8 cellular contexts compared by ENCODE assay signal in the genomic region with DNA sequence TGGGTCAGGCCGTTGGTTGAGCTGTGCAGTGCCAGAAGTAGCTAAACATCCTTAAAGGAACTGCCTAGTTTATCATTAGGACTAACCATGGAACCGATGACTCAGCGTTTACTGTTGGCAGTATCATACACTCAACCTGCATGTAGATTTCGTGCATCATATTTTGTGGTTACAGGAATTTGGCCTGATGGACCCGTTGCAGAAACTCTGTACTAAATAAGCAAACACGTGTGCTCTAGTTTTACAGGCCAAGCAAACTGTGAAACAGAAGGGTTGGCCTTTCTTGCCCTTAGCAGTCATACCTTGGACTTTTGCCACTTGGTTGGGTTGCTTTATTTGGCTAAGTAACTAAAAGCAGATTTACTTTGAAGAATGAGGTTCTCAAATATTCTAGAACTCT.
DNase-seq lines count a peak whose midpoint lies in the region; ATAC-seq and TF ChIP-seq lines count a peak whose summit lies in the region.

No MANE protein-coding gene starts in this region.

- H3K36me3 ChIP-seq in ACC112 (ENCODE audit: insufficient read depth, low read length), result peaks cover 8% of the 10 kb centered on the region

- no peak for ATAC-seq in GM18502 (IDR thresholded peaks at IDR 0.05; ENCODE audit: poor library complexity, unreplicated experiment)
- ATAC-seq in stimulated activated effector memory CD8-positive, alpha-beta T cell treated with anti-CD3 and anti-CD28 coated beads, Interleukin-12 subunit alpha, Interleukin-12 subunit beta, amount 100 ng/mL, for 72 hours, result no peak
- ATAC-seq in GM18907 (IDR thresholded peaks at IDR 0.05; ENCODE audit: unreplicated experiment), result no peak

- no peaks in the 10 kb centered on the region for H3K79me2 ChIP-seq in ACC112 (ENCODE audit: control insufficient read depth, insufficient read depth, low read length, unreplicated experiment)

- peaks cover 36% of the 10 kb centered on the region for H3K4me1 Mint-ChIP-seq in stimulated activated effector memory CD8-positive, alpha-beta T cell treated with anti-CD3 and anti-CD28 coated beads, Interleukin-12 subunit alpha, Interleukin-12 subunit beta, amount 100 ng/mL, for 72 hours

- peaks cover 62% of the 10 kb centered on the region for H3K36me3 Mint-ChIP-seq in stimulated activated effector memory CD8-positive, alpha-beta T cell treated with anti-CD3 and anti-CD28 coated beads, Interleukin-12 subunit alpha, Interleukin-12 subunit beta, amount 100 ng/mL, for 72 hours

- peaks cover 15% of the 10 kb centered on the region for H3K4me1 ChIP-seq in ACC112 (ENCODE audit: control insufficient read depth, insufficient read depth, low read length, unreplicated experiment)

- H3K27ac ChIP-seq in ACC112 (ENCODE audit: low read depth, low read length) (peak overlapping the region; percentile 42; the same call in 1 of the 2 replicates), cingulate gyrus (ENCODE audit: low read depth, low read length) (peak overlapping the region; percentile 80)

- TF ChIP-seq POLR2A in NB4 (IDR thresholded peaks at IDR 0.05; ENCODE audit: extremely low read depth, insufficient read length), result no peak

- H3K27ac Mint-ChIP-seq in stimulated activated effector memory CD8-positive, alpha-beta T cell treated with anti-CD3 and anti-CD28 coated beads, Interleukin-12 subunit alpha, Interleukin-12 subunit beta, amount 100 ng/mL, for 72 hours, result no peak overlapping the region

- DNase-seq in NB4 (ENCODE audit: low read depth) (peak; percentile 17), midbrain (lab: John Stamatoyannopoulos, UW) (peak; percentile 67), GM19240 (ENCODE audit: insufficient read length, low spot score) (no peak)
- no peak for DNase-seq in stimulated activated effector memory CD8-positive, alpha-beta T cell treated with anti-CD3 and anti-CD28 coated beads, Interleukin-12 subunit alpha, Interleukin-12 subunit beta, amount 100 ng/mL, for 72 hours (ENCODE audit: low spot score in 2 of 2)

- H3K4me3 Mint-ChIP-seq in stimulated activated effector memory CD8-positive, alpha-beta T cell treated with anti-CD3 and anti-CD28 coated beads, Interleukin-12 subunit alpha, Interleukin-12 subunit beta, amount 100 ng/mL, for 72 hours, result no peak overlapping the region

- no peak overlapping the region for H2AFZ ChIP-seq in ACC112 (ENCODE audit: low read length, unreplicated experiment)

- no peaks in the 10 kb centered on the region for H3K9me3 Mint-ChIP-seq in stimulated activated effector memory CD8-positive, alpha-beta T cell treated with anti-CD3 and anti-CD28 coated beads, Interleukin-12 subunit alpha, Interleukin-12 subunit beta, amount 100 ng/mL, for 72 hours

- H3K4me3 ChIP-seq in ACC112 (ENCODE audit: low read depth, low read length), result no peak overlapping the region
- H3K4me3 ChIP-seq in NB4 (ENCODE audit: low read depth, low read length), result no peak overlapping the region

- H3K27me3 ChIP-seq in ACC112 (ENCODE audit: insufficient read depth, low read length), result no peaks in the 10 kb centered on the region

- TF ChIP-seq CTCF in NB4 (IDR thresholded peaks at IDR 0.05; ENCODE audit: low read depth, low read length), result no peak

Comparison
In these comparisons a context has a peak if more than half of its experiments do, and no peak if none do; other contexts are left out.
1. DNase-seq: peak in NB4 (single experiment) and midbrain (single experiment); none in stimulated activated effector memory CD8-positive, alpha-beta T cell treated with anti-CD3 and anti-CD28 coated beads, Interleukin-12 subunit alpha, Interleukin-12 subunit beta, amount 100 ng/mL, for 72 hours (0 of 2) and GM19240 (single experiment).